8 cellular contexts compared by ENCODE assay signal in the genomic region with DNA sequence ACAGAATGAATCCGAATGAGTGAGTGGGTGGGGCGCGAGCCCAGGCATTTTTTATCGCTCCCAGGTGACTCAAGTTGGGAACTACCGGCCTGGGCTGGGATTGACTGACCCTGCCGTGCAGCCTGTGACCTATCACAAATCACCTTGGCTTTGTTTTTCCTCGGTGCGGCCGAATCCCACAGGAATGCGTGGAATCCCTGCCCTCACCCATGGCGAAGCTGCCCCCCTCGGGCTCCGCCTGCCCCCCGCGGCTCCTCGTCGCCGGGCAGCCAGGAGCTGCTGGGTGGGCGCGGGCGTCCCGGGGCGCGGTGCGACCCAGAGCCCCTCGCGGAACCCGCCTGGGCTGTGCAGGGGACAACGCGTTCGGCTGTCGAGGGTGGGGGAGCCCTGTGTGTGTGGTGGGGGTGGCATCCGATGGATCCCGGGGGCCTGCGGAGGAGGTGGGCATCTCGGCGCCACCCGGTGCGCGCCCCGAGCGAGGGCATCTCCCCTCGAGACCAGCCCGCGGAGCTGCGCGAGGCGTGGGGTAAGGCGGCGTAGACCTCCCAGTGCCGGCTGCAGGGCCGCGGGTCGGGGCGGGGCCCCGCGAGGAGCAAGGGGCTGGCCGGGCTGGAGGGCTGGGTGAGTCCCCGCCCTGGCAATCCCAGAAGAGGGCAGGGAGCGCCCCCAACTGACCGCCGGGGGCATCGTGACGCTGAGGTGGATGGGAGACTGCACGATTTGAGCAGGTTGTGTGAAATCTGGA. TPM values are rescaled to one million over a fixed set of nuclear protein-coding genes. Genes with fewer than 3 reads are reported as not detected.
DNase-seq lines count a peak whose midpoint lies in the region; ATAC-seq and TF ChIP-seq lines count a peak whose summit lies in the region.

No MANE protein-coding gene starts in this region.

- no peak overlapping the region for H4K8ac ChIP-seq in H9 (replicated peaks; ENCODE audit: insufficient read length, low read depth, low read length)

- DNase-seq in GM12864 (ENCODE audit: low read depth) (no peak), H9 (peak; percentile 94), MM.1S (peak; percentile 79), T-helper 17 cell (peak in 2 of 3 donors; percentile 26 to 45), astrocyte of the cerebellum (ENCODE audit: low read depth) (peak; percentile 41), iPS DF 6.9 (ENCODE audit: low read depth, low spot score) (no peak), gastrocnemius medialis (peak; percentile 45 to 53), epidermal melanocyte (ENCODE audit: insufficient read length, low spot score) (no peak)

- peaks cover 9% of the 10 kb centered on the region; the same call in 1 of the 2 replicates for H3K4me1 ChIP-seq in H9 (ENCODE audit: insufficient read depth, low read length)
- H3K4me1 ChIP-seq in MM.1S (ENCODE audit: low read length): peaks cover 2% of the 10 kb centered on the region; the same call in 1 of the 2 replicates
- peaks cover 7% of the 10 kb centered on the region for H3K4me1 ChIP-seq in iPS DF 6.9 (ENCODE audit: control insufficient read depth, insufficient read depth, low read length)
- H3K4me1 ChIP-seq in gastrocnemius medialis: peaks cover 0 to 5% of the 10 kb centered on the region in 2 donors

- no peak for TF ChIP-seq POLR2A in gastrocnemius medialis (IDR thresholded peaks at IDR 0.05)

- no peaks in the 10 kb centered on the region for H3K27me3 ChIP-seq in H9 (ENCODE audit: insufficient read depth, low read length)
- H3K27me3 ChIP-seq in MM.1S (replicated peaks; ENCODE audit: insufficient read depth, low read length): no peaks in the 10 kb centered on the region; the same call in 1 of the 2 replicates
- no peaks in the 10 kb centered on the region for H3K27me3 ChIP-seq in iPS DF 6.9 (ENCODE audit: control insufficient read depth, insufficient read depth, low read length)
- H3K27me3 ChIP-seq in gastrocnemius medialis: peaks cover 0 to 7% (median 0%) of the 10 kb centered on the region in 3 donors

- in situ Hi-C loops in astrocyte of the cerebellum (cut with HindIII; ENCODE audit: low sequenced_read_pairs): loop anchor here (5.0 to 10.0 kb wide), 2 partner anchors 90 to 307 kb away; no protein-coding TSS in a partner anchor
- in situ Hi-C loops in gastrocnemius medialis (cut with MboI; ENCODE audit: low sequenced_read_pairs in 4 of 4): loop anchor here in 3 of 4 donors (5.0 to 25.0 kb wide), 4 partner anchors 175 to 307 kb away; no protein-coding TSS in a partner anchor

- H3K9me3 ChIP-seq in H9 (ENCODE audit: control insufficient read depth, low read depth, low read length): no peaks in the 10 kb centered on the region
- no peaks in the 10 kb centered on the region for H3K9me3 ChIP-seq in MM.1S (replicated peaks; ENCODE audit: insufficient read depth, low read length)
- H3K9me3 ChIP-seq in T-helper 17 cell (ENCODE audit: control insufficient read depth, low read length, poor library complexity, severe bottlenecking): no peaks in the 10 kb centered on the region
- no peaks in the 10 kb centered on the region for H3K9me3 ChIP-seq in iPS DF 6.9 (ENCODE audit: control insufficient read depth, insufficient read depth, low read length)
- no peaks in the 10 kb centered on the region for H3K9me3 ChIP-seq in gastrocnemius medialis

- H3K4me3 Mint-ChIP-seq in H9 (peak overlapping the region; percentile 62 to 77), T-helper 17 cell (peak overlapping the region; percentile 60)

- H3K4me1 Mint-ChIP-seq in H9: peaks cover 51 to 56% of the 10 kb centered on the region in 2 experiments
- no peaks in the 10 kb centered on the region for H3K4me1 Mint-ChIP-seq in T-helper 17 cell

- H3K27me3 Mint-ChIP-seq in H9 (ENCODE audit: low read depth) (no peaks in the 10 kb centered on the region; the same call in 1 of the 2 replicates), T-helper 17 cell (peaks cover 51% of the 10 kb centered on the region)

- H3K18ac ChIP-seq in H9 (ENCODE audit: insufficient read length, low read depth, low read length): peak overlapping the region; percentile 88

- peak overlapping the region; percentile 55 for H3K4me3 ChIP-seq in GM12864 (ENCODE audit: low read depth, low read length)
- peak overlapping the region; percentile 52 for H3K4me3 ChIP-seq in MM.1S (ENCODE audit: low read length)
- peak overlapping the region; percentile 55 for H3K4me3 ChIP-seq in astrocyte of the cerebellum (ENCODE audit: low read depth, low read length)
- peak overlapping the region; percentile 61; the same call in 1 of the 2 replicates for H3K4me3 ChIP-seq in iPS DF 6.9 (ENCODE audit: low read length)
- peak overlapping the region; percentile 47 to 58 (median 50) for H3K4me3 ChIP-seq in gastrocnemius medialis

- peaks cover 16 to 26% of the 10 kb centered on the region in 2 experiments for H3K9me3 Mint-ChIP-seq in H9

- intact Hi-C loops in gastrocnemius medialis (cut with DNase I; ENCODE audit: low total_unique reads): loop anchor here (1.0 to 10.0 kb wide), 3 partner anchors 117 to 308 kb away; no protein-coding TSS in a partner anchor

- H3K27ac ChIP-seq in H9 (ENCODE audit: insufficient read length, low read depth, low read length): no peak overlapping the region
- no peak overlapping the region for H3K27ac ChIP-seq in MM.1S (ENCODE audit: low read length)
- H3K27ac ChIP-seq in iPS DF 6.9 (ENCODE audit: low read length): no peak overlapping the region
- H3K27ac ChIP-seq in gastrocnemius medialis: no peak overlapping the region

- no peak overlapping the region for H4K91ac ChIP-seq in H9 (ENCODE audit: insufficient read length, low read depth, low read length)

- H3K36me3 Mint-ChIP-seq in H9 (ENCODE audit: insufficient read depth in 1 of 3, low read depth in 3 of 3): peaks cover 3 to 12% (median 7%) of the 10 kb centered on the region in 3 experiments; a peak in 5 of 7 replicates
- peaks cover 5% of the 10 kb centered on the region for H3K36me3 Mint-ChIP-seq in T-helper 17 cell (ENCODE audit: low read depth)

- no peak overlapping the region for H2BK5ac ChIP-seq in H9 (ENCODE audit: insufficient read length, low read length)

- H4K5ac ChIP-seq in H9 (ENCODE audit: insufficient read length, low read depth, low read length): peak overlapping the region; percentile 13

- no peak overlapping the region for H2BK12ac ChIP-seq in H9 (ENCODE audit: insufficient read length, low read depth, low read length)

- no peaks in the 10 kb centered on the region for H3K36me3 ChIP-seq in MM.1S (replicated peaks; ENCODE audit: insufficient read depth, low read length)
- no peaks in the 10 kb centered on the region for H3K36me3 ChIP-seq in iPS DF 6.9 (ENCODE audit: control insufficient read depth, insufficient read depth, low read length)
- no peaks in the 10 kb centered on the region for H3K36me3 ChIP-seq in gastrocnemius medialis

- peaks cover 9% of the 10 kb centered on the region for H3K23me2 ChIP-seq in H9 (ENCODE audit: insufficient read length, low read depth, low read length, poor library complexity, severe bottlenecking)

- H2AFZ ChIP-seq in H9 (ENCODE audit: low read length): no peak overlapping the region
- peak overlapping the region; percentile 59 for H2AFZ ChIP-seq in MM.1S (ENCODE audit: low read length)

- no peak overlapping the region for H3K23ac ChIP-seq in H9 (ENCODE audit: insufficient read length, low read depth, low read length)

- H3K9ac ChIP-seq in H9 (ENCODE audit: extremely low read depth, insufficient read length, low read length) (peak overlapping the region; percentile 64), MM.1S (ENCODE audit: low read length) (no peak overlapping the region)

- no peaks in the 10 kb centered on the region for H4K20me1 ChIP-seq in H9 (ENCODE audit: control insufficient read depth, insufficient read depth, insufficient read length)
- no peaks in the 10 kb centered on the region for H4K20me1 ChIP-seq in MM.1S (ENCODE audit: insufficient read depth, low read length)

- H2BK20ac ChIP-seq in H9 (ENCODE audit: low read depth, low read length, poor library complexity, severe bottlenecking): no peak overlapping the region

- no peak overlapping the region for H2AK5ac ChIP-seq in H9 (ENCODE audit: insufficient read length, low read length)

- no CpG with 5 or more reads among the region's 65 CpGs for WGBS in H9 (ENCODE audit: extremely low coverage, insufficient read length, low lambda C conversion rate)
- no CpG with 5 or more reads among the region's 65 CpGs for WGBS in iPS DF 6.9 (ENCODE audit: insufficient coverage, insufficient read length)

- no peaks in the 10 kb centered on the region for H3K9me2 ChIP-seq in MM.1S (replicated peaks; ENCODE audit: insufficient read depth, low read length)

- H2BK15ac ChIP-seq in H9 (ENCODE audit: low read depth, low read length): no peak overlapping the region

- H2BK120ac ChIP-seq in H9 (ENCODE audit: low read depth, low read length, poor library complexity, severe bottlenecking): no peak overlapping the region

- no peaks in the 10 kb centered on the region for H3F3A ChIP-seq in MM.1S (ENCODE audit: insufficient read depth, low read length)

- no peak overlapping the region for H3K56ac ChIP-seq in H9 (ENCODE audit: insufficient read length, low read depth, low read length)

- TF ChIP-seq CTCF in GM12864 (IDR thresholded peaks at IDR 0.05; ENCODE audit: low read depth, low read length, missing control alignments): peak; percentile 90
- TF ChIP-seq CTCF in H9 (conservative IDR thresholded peaks at IDR 0.05): peak; percentile 96
- peak; percentile 79 for TF ChIP-seq CTCF in MM.1S (IDR thresholded peaks at IDR 0.05; ENCODE audit: low read length)
- TF ChIP-seq CTCF in astrocyte of the cerebellum (IDR thresholded peaks at IDR 0.05; ENCODE audit: low read depth, low read length, missing control alignments): peak; percentile 91
- peak in 4 of 5 experiments; percentile 40 to 66 (median 64) for TF ChIP-seq CTCF in gastrocnemius medialis (IDR thresholded peaks at IDR 0.05 in 4 of 5, conservative IDR thresholded peaks at IDR 0.05 in 1 of 5)

- H3K79me2 ChIP-seq in H9 (ENCODE audit: insufficient read depth, low read length): no peaks in the 10 kb centered on the region
- no peaks in the 10 kb centered on the region for H3K79me2 ChIP-seq in MM.1S (ENCODE audit: low read length)

- ATAC-seq in T-helper 17 cell (peak; percentile 92), gastrocnemius medialis (peak; percentile 61 to 76)

- peak overlapping the region; percentile 96 for H3K14ac ChIP-seq in H9 (ENCODE audit: insufficient read depth, low read length)

- H3K4me2 ChIP-seq in H9 (ENCODE audit: insufficient read depth, insufficient read length, low read length): peak overlapping the region; percentile 63
- peak overlapping the region; percentile 58 for H3K4me2 ChIP-seq in MM.1S (ENCODE audit: low read depth, low read length)

- no peak overlapping the region for H3T11ph ChIP-seq in H9 (ENCODE audit: low read length)

- H3K4ac ChIP-seq in H9 (ENCODE audit: low read depth, low read length): no peak overlapping the region

- H3K27ac Mint-ChIP-seq in H9: peak overlapping the region; percentile 100; a peak in 6 of 7 replicates
- H3K27ac Mint-ChIP-seq in T-helper 17 cell: no peak overlapping the region

- H3K79me1 ChIP-seq in H9 (ENCODE audit: insufficient read depth, low read depth, low read length, poor library complexity, severe bottlenecking): no peaks in the 10 kb centered on the region

RNA-seq across cellular contexts. Expression of a gene that starts 16.5 kb away (rescaled TPM):
- total RNA-seq in H9 (2021) (39.1 and 42.2 TPM in 2 replicates), T-helper 17 cell (under 1 TPM; 0.22 to 0.37 TPM), gastrocnemius medialis (under 1 TPM; 0.10 to 0.60 (median 0.44) TPM)

RNA-seq across cellular contexts. Expression of a gene that starts 52.2 kb away (rescaled TPM):
- total RNA-seq in H9 (2021) (1,269 and 1,271 TPM in 2 replicates), T-helper 17 cell (100 to 1,000 TPM; 385 to 428 TPM), gastrocnemius medialis (100 to 1,000 TPM in 3 of 4 donors, 10 to 100 TPM in 1; 48.8 to 174 (median 124) TPM)

Comparison
In these comparisons a context has a peak if more than half of its experiments do, and no peak if none do; other contexts are left out.
1. DNase-seq: peak in H9 (single experiment), MM.1S (single experiment), T-helper 17 cell (2 of 3), astrocyte of the cerebellum (single experiment) and gastrocnemius medialis (2 of 2); none in GM12864 (single experiment), iPS DF 6.9 (single experiment) and epidermal melanocyte (single experiment).
2. RNA of a gene that starts 16.5 kb away (total RNA-seq): 39.1 to 42.2 TPM in H9; 0.10 to 0.60 TPM in gastrocnemius medialis and 0.22 to 0.37 TPM in T-helper 17 cell; every median in the first group is over 10 times any median in the second.
3. Peak in every context shown above with its lines, with median percentiles within 50 percentile points of each other: H3K4me3 ChIP-seq and CTCF ChIP-seq.